Comparison of ENCODE assay signal across 1 cellular context in genomic region chrX:40209951-40210617, GRCh38.
TF ChIP-seq lines count a peak whose summit lies in the region.

No MANE protein-coding gene starts in this region.

TF ChIP-seq in HepG2, 621 proteins besides CTCF, POLR2A, EP300 and RAD21 (continued from another document):
- TF ChIP-seq DMTF1 (CRISPR knock-in tag; IDR thresholded peaks at IDR 0.05) = no peak
- no peak for TF ChIP-seq ATF2 (CRISPR knock-in tag; IDR thresholded peaks at IDR 0.05)
- TF ChIP-seq WIZ (CRISPR knock-in tag; IDR thresholded peaks at IDR 0.05) = no peak
- no peak for TF ChIP-seq SNAPC4 (CRISPR knock-in tag; IDR thresholded peaks at IDR 0.05)
- TF ChIP-seq XBP1 (CRISPR knock-in tag; IDR thresholded peaks at IDR 0.05) = no peak
- no peak for TF ChIP-seq PREB (CRISPR knock-in tag; IDR thresholded peaks at IDR 0.05)
- no peak for TF ChIP-seq KLF13 (CRISPR knock-in tag; IDR thresholded peaks at IDR 0.05)
